1 cellular context compared by ENCODE assay signal in the genomic region with DNA sequence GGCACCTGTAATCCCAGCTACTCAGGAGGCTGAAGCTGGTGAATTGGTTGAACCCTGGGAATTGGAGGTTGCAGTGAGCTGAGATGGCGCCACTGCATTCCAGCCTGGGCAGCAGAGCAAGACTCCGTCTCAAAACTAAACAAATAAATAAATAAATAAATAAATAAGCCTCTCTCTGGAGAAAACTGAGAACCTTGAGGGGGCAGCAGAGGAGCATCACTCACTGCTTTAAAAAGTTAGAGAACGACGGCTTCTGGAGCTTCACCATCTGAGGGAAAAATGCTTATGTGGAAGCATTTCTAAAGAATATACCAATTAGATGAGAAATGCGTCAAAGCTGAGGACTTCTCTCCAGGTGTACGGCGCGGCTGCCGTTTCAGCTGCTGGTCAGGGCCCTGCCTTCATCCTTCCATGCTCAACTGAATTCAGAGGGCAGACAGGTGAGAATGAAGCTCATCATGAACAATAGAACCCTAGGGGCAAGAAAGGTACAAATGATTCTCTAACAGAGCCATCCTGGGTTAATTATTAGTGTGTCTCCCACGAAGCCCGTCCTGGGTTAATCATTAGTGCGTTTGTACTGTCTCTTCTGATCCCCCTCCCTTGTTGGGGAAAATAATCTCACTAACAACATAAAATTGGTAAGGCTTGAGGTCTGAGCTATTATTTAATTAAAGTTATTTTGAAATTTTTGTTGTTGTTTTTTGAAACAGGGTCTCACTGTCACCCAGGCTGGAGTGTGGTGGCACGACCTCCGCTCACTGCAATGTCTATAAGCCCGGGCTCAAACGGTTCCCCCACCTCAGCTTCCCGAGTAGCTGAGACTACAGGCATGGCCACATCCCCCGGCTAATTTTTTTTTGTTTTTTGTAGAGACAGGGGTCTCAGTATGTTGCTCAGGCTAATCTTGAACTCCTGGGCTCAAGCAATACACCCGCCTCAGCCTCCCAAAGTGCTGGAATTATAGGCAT.
TF ChIP-seq lines count a peak whose summit lies in the region.

No MANE protein-coding gene starts in this region.

TF ChIP-seq in HEK293, 187 proteins besides CTCF, POLR2A, EP300 and RAD21 (continued from another document):
- TF ChIP-seq ZNF354C (tag by site-specific recombination; IDR thresholded peaks at IDR 0.05; ENCODE audit: borderline replicate concordance, low read depth) (no peak), ZNF2 (tag by site-specific recombination; IDR thresholded peaks at IDR 0.05) (no peak), GLIS1 (tag by site-specific recombination; IDR thresholded peaks at IDR 0.05) (no peak), BCL11B (tag by site-specific recombination; IDR thresholded peaks at IDR 0.05; ENCODE audit: low read depth) (no peak), ZBTB1 (tag by site-specific recombination; IDR thresholded peaks at IDR 0.05) (no peak), ZBTB8A (tag by site-specific recombination; IDR thresholded peaks at IDR 0.05) (peak; percentile 35; the same call in 1 of the 2 replicates), ZNF174 (tag by site-specific recombination; IDR thresholded peaks at IDR 0.05) (no peak), SP2 (tag by site-specific recombination; IDR thresholded peaks at IDR 0.05) (no peak), ZNF416 (tag by site-specific recombination; IDR thresholded peaks at IDR 0.05) (no peak)
- TF ChIP-seq, protein P1, sequence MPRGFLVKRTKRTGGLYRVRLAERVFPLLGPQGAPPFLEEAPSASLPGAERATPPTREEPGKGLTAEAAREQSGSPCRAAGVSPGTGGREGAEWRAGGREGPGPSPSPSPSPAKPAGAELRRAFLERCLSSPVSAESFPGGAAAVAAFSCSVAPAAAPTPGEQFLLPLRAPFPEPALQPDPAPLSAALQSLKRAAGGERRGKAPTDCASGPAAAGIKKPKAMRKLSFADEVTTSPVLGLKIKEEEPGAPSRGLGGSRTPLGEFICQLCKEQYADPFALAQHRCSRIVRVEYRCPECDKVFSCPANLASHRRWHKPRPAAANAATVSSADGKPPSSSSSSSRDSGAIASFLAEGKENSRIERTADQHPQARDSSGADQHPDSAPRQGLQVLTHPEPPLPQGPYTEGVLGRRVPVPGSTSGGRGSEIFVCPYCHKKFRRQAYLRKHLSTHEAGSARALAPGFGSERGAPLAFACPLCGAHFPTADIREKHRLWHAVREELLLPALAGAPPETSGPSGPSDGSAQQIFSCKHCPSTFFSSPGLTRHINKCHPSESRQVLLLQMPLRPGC (tag by site-specific recombination; IDR thresholded peaks at IDR 0.05) = no peak
- TF ChIP-seq, protein P2, sequence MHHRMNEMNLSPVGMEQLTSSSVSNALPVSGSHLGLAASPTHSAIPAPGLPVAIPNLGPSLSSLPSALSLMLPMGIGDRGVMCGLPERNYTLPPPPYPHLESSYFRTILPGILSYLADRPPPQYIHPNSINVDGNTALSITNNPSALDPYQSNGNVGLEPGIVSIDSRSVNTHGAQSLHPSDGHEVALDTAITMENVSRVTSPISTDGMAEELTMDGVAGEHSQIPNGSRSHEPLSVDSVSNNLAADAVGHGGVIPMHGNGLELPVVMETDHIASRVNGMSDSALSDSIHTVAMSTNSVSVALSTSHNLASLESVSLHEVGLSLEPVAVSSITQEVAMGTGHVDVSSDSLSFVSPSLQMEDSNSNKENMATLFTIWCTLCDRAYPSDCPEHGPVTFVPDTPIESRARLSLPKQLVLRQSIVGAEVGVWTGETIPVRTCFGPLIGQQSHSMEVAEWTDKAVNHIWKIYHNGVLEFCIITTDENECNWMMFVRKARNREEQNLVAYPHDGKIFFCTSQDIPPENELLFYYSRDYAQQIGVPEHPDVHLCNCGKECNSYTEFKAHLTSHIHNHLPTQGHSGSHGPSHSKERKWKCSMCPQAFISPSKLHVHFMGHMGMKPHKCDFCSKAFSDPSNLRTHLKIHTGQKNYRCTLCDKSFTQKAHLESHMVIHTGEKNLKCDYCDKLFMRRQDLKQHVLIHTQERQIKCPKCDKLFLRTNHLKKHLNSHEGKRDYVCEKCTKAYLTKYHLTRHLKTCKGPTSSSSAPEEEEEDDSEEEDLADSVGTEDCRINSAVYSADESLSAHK (tag by site-specific recombination; IDR thresholded peaks at IDR 0.05) = no peak
